Comparison of ENCODE assay signal across 8 cellular contexts in the genomic region with DNA sequence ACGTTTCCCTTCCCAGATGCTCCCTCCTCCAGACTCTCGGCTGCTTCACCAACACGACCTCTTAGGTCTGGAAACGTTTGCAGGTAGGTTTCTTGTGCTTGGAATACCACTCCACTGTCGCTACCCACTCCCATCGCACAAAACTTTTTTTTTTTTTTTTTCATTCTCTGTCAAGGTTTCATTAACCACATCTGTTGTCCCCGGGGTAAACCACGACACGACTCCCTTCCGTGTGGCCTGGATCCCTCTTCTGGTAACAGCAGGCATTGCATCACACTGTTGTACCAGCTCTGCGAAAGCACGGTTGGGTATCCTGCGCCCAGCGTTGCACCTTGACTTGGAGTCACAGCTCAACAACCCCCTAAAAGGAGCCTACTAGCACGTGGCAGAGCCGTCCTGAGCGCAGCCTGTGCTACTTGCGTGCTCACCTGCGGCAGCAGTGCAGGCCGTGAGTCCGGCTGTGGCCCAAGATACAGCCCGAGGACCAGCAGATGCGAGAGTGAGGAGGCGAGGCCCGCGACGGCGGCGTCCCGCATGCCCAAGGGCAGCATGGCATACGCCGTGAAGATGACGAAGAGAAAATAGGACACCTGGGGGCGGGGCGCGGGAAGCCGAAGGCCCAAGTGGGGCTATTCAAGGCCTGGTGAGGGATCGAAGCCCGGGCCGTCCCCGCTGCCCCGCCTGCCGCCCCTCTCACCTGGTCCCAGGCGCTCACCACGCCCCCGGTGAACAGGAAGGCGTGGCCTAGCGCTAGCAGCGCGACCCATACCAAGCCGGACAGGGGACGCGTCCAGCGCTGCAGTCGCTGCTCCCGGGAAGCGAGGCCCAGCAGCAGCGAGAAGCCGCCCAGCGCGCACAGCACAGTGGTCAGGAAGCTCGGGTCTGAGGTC. TPM values are rescaled to one million over a fixed set of nuclear protein-coding genes. Genes with fewer than 3 reads are reported as not detected.
DNase-seq lines count a peak whose midpoint lies in the region; ATAC-seq lines count a peak whose summit lies in the region.

No MANE protein-coding gene starts in this region.

- no peaks in the 10 kb centered on the region for H3K27me3 ChIP-seq in esophagus (ENCODE audit: control insufficient read depth in 1 of 2, insufficient read depth in 2 of 2, low read length in 2 of 2)

- peaks cover 15 to 59% (median 22%) of the 10 kb centered on the region in 5 donors for H3K27me3 Mint-ChIP-seq in naive thymus-derived CD8-positive, alpha-beta T cell

- peaks cover 20 to 76% (median 56%) of the 10 kb centered on the region in 4 donors for H3K4me1 Mint-ChIP-seq in naive thymus-derived CD8-positive, alpha-beta T cell

- no peaks in the 10 kb centered on the region for H3K9me3 ChIP-seq in esophagus (ENCODE audit: control insufficient read depth in 2 of 2, insufficient read depth in 1 of 2, low read depth in 1 of 2, low read length in 1 of 2)

- DNase-seq in COLO668 (lab: John Stamatoyannopoulos, UW; ENCODE audit: unreplicated experiment) (peak; percentile 80), NOMO-1 treated with DMSO at 0.1 percent for 48 hours (lab: John Stamatoyannopoulos, UW; ENCODE audit: unreplicated experiment) (peak; percentile 82), activated T-cell treated with anti-CD3 and anti-CD28 coated beads for 24 hours (ENCODE audit: low read depth) (peak; percentile 81)
- DNase-seq in naive thymus-derived CD8-positive, alpha-beta T cell, result peak; percentile 57 to 93 (median 88)
- peak; percentile 69 to 91 (median 80) for DNase-seq in stimulated activated naive CD4-positive, alpha-beta T cell (lab: John Stamatoyannopoulos, UW)

- H3K27ac ChIP-seq in esophagus (ENCODE audit: low read depth in 2 of 2, low read length in 1 of 2), result no peak overlapping the region

- POLR2A ChIA-PET in naive thymus-derived CD8-positive, alpha-beta T cell (lab: Charles Lee), result interaction anchor here (0.5 to 5.4 kb wide), 19 partner anchors 11 to 1232 kb away, joined by 3 to 99 read pairs (median 4); partner anchors contain the start of genes CBLN3, CHMP4A, DHRS1 and IPO4

- peaks cover 0 to 17% of the 10 kb centered on the region in 2 donors for H3K4me1 ChIP-seq in esophagus (ENCODE audit: control insufficient read depth in 2 of 2, insufficient read depth in 2 of 2, low read length in 1 of 2)

- peak overlapping the region; percentile 15 to 29 for H3K4me3 ChIP-seq in esophagus (ENCODE audit: low read depth in 1 of 2, low read length in 2 of 2)

- ATAC-seq in GM19438 (IDR thresholded peaks at IDR 0.05; ENCODE audit: low read depth, unreplicated experiment) (peak; percentile 92), HG03521 (IDR thresholded peaks at IDR 0.05; ENCODE audit: unreplicated experiment) (peak; percentile 69)
- ATAC-seq in naive thymus-derived CD8-positive, alpha-beta T cell, result peak; percentile 86 to 92

- H3K27ac Mint-ChIP-seq in naive thymus-derived CD8-positive, alpha-beta T cell, result peak overlapping the region; percentile 4 to 94 (median 67)

- WGBS in esophagus, 2 donors, result 16 to 19% methylated on average over 62 of the region's 62 CpGs

- H3K36me3 Mint-ChIP-seq in naive thymus-derived CD8-positive, alpha-beta T cell, result peaks cover 0 to 18% (median 7%) of the 10 kb centered on the region in 3 donors

- peak overlapping the region; percentile 72 to 93 (median 84) for H3K4me3 Mint-ChIP-seq in naive thymus-derived CD8-positive, alpha-beta T cell

- no peaks in the 10 kb centered on the region for H3K9me3 Mint-ChIP-seq in naive thymus-derived CD8-positive, alpha-beta T cell

- peaks cover 0 to 2% of the 10 kb centered on the region in 2 donors for H3K36me3 ChIP-seq in esophagus (ENCODE audit: control insufficient read depth in 2 of 2, insufficient read depth in 2 of 2, low read length in 1 of 2)

RNA-seq across cellular contexts. Expression of gene ADCY4, which starts 2.5 kb away (rescaled TPM):
- 10 to 100 TPM; 10.2 to 23.3 TPM for polyA plus RNA-seq in esophagus
- 1 to 10 TPM; 3.8 to 4.7 TPM for total RNA-seq in naive thymus-derived CD8-positive, alpha-beta T cell
- polyA plus RNA-seq in naive thymus-derived CD8-positive, alpha-beta T cell, result under 1 TPM; 0.08 to 0.28 (median 0.24) TPM

RNA-seq across cellular contexts. Expression of gene RIPK3, which starts 7.5 kb away (rescaled TPM):
- polyA plus RNA-seq in esophagus, result 10 to 100 TPM; 13.3 to 14.4 TPM
- 10 to 100 TPM; 32.9 to 35.8 TPM for total RNA-seq in naive thymus-derived CD8-positive, alpha-beta T cell
- polyA plus RNA-seq in naive thymus-derived CD8-positive, alpha-beta T cell, result 10 to 100 TPM in 1 of 3 donors, 1 to 10 TPM in 2; 5.3 to 11.1 (median 5.6) TPM

RNA-seq across cellular contexts. Expression of gene LTB4R, which starts 21.0 kb away (rescaled TPM):
- polyA plus RNA-seq in esophagus, result 10 to 100 TPM; 63.3 to 73.6 TPM
- 10 to 100 TPM in 1 of 2 experiments, 1 to 10 TPM in 1; 9.6 to 10.1 TPM for total RNA-seq in naive thymus-derived CD8-positive, alpha-beta T cell
- polyA plus RNA-seq in naive thymus-derived CD8-positive, alpha-beta T cell, result 1 to 10 TPM; 3.4 to 5.9 (median 4.5) TPM

RNA-seq across cellular contexts. Expression of gene LTB4R2, which starts 22.4 kb away (rescaled TPM):
- 10 to 100 TPM; 11.6 to 30.4 TPM for polyA plus RNA-seq in esophagus
- total RNA-seq in naive thymus-derived CD8-positive, alpha-beta T cell, result 10 to 100 TPM; 12.5 to 13.0 TPM
- 1 to 10 TPM in 2 of 3 donors, under 1 TPM in 1; 0.93 to 3.5 (median 1.5) TPM for polyA plus RNA-seq in naive thymus-derived CD8-positive, alpha-beta T cell

RNA-seq across cellular contexts. Expression of gene CIDEB, which starts 24.6 kb away (rescaled TPM):
- 10 to 100 TPM; 24.3 TPM for polyA plus RNA-seq in esophagus
- 10 to 100 TPM; 12.2 to 15.5 TPM for total RNA-seq in naive thymus-derived CD8-positive, alpha-beta T cell
- polyA plus RNA-seq in naive thymus-derived CD8-positive, alpha-beta T cell, result 10 to 100 TPM in 2 of 3 donors, 1 to 10 TPM in 1; 8.6 to 16.1 (median 13.2) TPM

Comparison
In these comparisons a context has a peak if more than half of its experiments do, and no peak if none do; other contexts are left out.
1. RNA of gene ADCY4, which starts 2.5 kb away (polyA plus RNA-seq): 10.2 to 23.3 TPM in esophagus; 0.08 to 0.28 TPM in naive thymus-derived CD8-positive, alpha-beta T cell; every median in the first group is over 4 times any median in the second.
2. RNA of gene LTB4R, which starts 21.0 kb away (polyA plus RNA-seq): 63.3 to 73.6 TPM in esophagus; 3.4 to 5.9 TPM in naive thymus-derived CD8-positive, alpha-beta T cell; every median in the first group is over 4 times any median in the second.
3. Peak in every context shown above with its lines, with median percentiles within 50 percentile points of each other: DNase-seq and ATAC-seq.